ENCODE assay signal across 8 cellular contexts in the genomic region with DNA sequence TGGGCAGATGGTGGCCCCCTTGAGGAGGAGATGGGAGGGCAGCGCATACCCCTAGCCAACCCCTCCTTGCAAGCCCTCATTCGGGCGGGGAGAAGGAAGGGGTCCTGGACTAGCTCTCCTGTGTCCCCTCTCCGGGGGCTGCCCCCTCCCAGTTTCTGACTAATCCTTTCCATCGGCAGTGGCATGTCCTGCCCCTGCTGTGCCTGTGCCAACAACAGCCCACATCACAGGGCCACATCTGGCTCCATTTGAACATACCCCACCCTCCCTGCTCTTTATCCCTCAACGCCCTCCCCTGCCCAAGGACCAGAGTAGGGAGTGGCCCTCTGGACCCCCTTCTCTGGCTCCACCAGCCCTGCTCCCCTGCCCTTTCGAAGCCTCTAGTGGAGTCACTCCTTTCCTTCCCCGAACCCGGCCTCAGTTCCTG. TPM values are rescaled to one million over a fixed set of nuclear protein-coding genes. Genes with fewer than 3 reads are reported as not detected.
DNase-seq lines count a peak whose midpoint lies in the region; ATAC-seq, FAIRE-seq and TF ChIP-seq lines count a peak whose summit lies in the region.

No MANE protein-coding gene starts in this region.

- H3K9me1 ChIP-seq in keratinocyte (ENCODE audit: control insufficient read depth, extremely low read depth, insufficient read depth, low read length) = peaks cover 2% of the 10 kb centered on the region

- no peak for TF ChIP-seq CTCF in keratinocyte (optimal IDR thresholded peaks at IDR 0.05 in 1 of 3, IDR thresholded peaks at IDR 0.05 in 1 of 3, conservative IDR thresholded peaks at IDR 0.05 in 1 of 3; ENCODE audit: extremely low read depth in 1 of 3, insufficient read depth in 2 of 3, low read length in 3 of 3)
- no peak for TF ChIP-seq CTCF in testis (IDR thresholded peaks at IDR 0.05)

- H3K79me2 ChIP-seq in keratinocyte (ENCODE audit: control insufficient read depth, insufficient read depth, low read length) = peaks cover 2% of the 10 kb centered on the region

- no peaks in the 10 kb centered on the region for H3K36me3 ChIP-seq in adipocyte (ENCODE audit: control insufficient read depth, insufficient read depth, low read length, severe bottlenecking)
- H3K36me3 ChIP-seq in keratinocyte (ENCODE audit: control insufficient read depth in 2 of 2, extremely low read depth in 1 of 2, insufficient read depth in 2 of 2, low read length in 2 of 2) = no peaks in the 10 kb centered on the region
- no peaks in the 10 kb centered on the region for H3K36me3 ChIP-seq in testis (ENCODE audit: low read depth, missing control alignments)

- ATAC-seq in GM21786 (IDR thresholded peaks at IDR 0.05; ENCODE audit: unreplicated experiment) = no peak

- H3K4me2 ChIP-seq in keratinocyte (ENCODE audit: control insufficient read depth, extremely low read depth, insufficient read depth, low read depth, low read length) = peak overlapping the region; percentile 81

- WGBS in testis, 2 donors = 57 to 76% methylated on average over 7 to 9 of the region's 9 CpGs

- intact Hi-C loops in testis (cut with DNase I; ENCODE audit: low total_unique reads) = no loop called here

- H3K27ac ChIP-seq in keratinocyte (ENCODE audit: control insufficient read depth, insufficient read depth, low read length) (peak overlapping the region; percentile 93), testis (peak overlapping the region; percentile 59 to 97)

- no peak overlapping the region for H2AFZ ChIP-seq in keratinocyte (ENCODE audit: control insufficient read depth, low read length)

- H3K9me3 ChIP-seq in adipocyte (ENCODE audit: control insufficient read depth, low read length) (no peaks in the 10 kb centered on the region), keratinocyte (ENCODE audit: control insufficient read depth, low read depth, low read length) (no peaks in the 10 kb centered on the region), testis (no peaks in the 10 kb centered on the region)

- H3K27me3 ChIP-seq in adipocyte (replicated peaks; ENCODE audit: control insufficient read depth, insufficient read depth, low read length) (no peaks in the 10 kb centered on the region), keratinocyte (ENCODE audit: control insufficient read depth, extremely low read depth, insufficient read depth, low read length) (no peaks in the 10 kb centered on the region), testis (no peaks in the 10 kb centered on the region)

- TF ChIP-seq POLR2A in testis (IDR thresholded peaks at IDR 0.05) = no peak

- FAIRE-seq in keratinocyte (lab: Jason Lieb, UNC) = peak; percentile 17

- peak overlapping the region; percentile 80 for H3K9ac ChIP-seq in adipocyte (ENCODE audit: low read length)
- peak overlapping the region; percentile 81 for H3K9ac ChIP-seq in keratinocyte (ENCODE audit: control insufficient read depth, extremely low read depth, insufficient read depth, low read length)

- peaks cover 69% of the 10 kb centered on the region for H3K4me1 ChIP-seq in adipocyte (ENCODE audit: control insufficient read depth, insufficient read depth, low read length)
- peaks cover 70% of the 10 kb centered on the region for H3K4me1 ChIP-seq in keratinocyte (ENCODE audit: control insufficient read depth, extremely low read depth, insufficient read depth, low read length)
- peaks cover 56% of the 10 kb centered on the region for H3K4me1 ChIP-seq in testis

- no peaks in the 10 kb centered on the region for H4K20me1 ChIP-seq in keratinocyte (ENCODE audit: control insufficient read depth, extremely low read depth, insufficient read depth, low read length)

- dilution Hi-C loops in keratinocyte (cut with MboI; ENCODE audit: extremely low pct_ligation_motif_present, low sequenced_read_pairs) = no loop called here

- DNase-seq in DMS153 (lab: John Stamatoyannopoulos, UW) = peak; percentile 21
- DNase-seq in DMS153 treated with DMSO at 0.1 percent for 48 hours (lab: John Stamatoyannopoulos, UW; ENCODE audit: unreplicated experiment) = no peak
- DNase-seq in adipocyte (ENCODE audit: low read depth) = peak; percentile 79
- DNase-seq in keratinocyte (ENCODE audit: low read depth, low spot score) = no peak
- DNase-seq in testis = no peak
- DNase-seq in UCSD-AML1 (lab: John Stamatoyannopoulos, UW; ENCODE audit: unreplicated experiment) = no peak
- no peak for DNase-seq in NCI-H1694 (lab: John Stamatoyannopoulos, UW)

- H3K4me3 ChIP-seq in adipocyte (ENCODE audit: low read length) (peak overlapping the region; percentile 59), keratinocyte (ENCODE audit: control insufficient read depth in 2 of 3, extremely low read depth in 1 of 3, insufficient read depth in 2 of 3, low read depth in 1 of 3, low read length in 3 of 3) (peak overlapping the region; percentile 2 to 41 (median 20)), testis (no peak overlapping the region)

RNA-seq across cellular contexts. Expression of a gene that starts 11.0 kb away (rescaled TPM):
- polyA plus RNA-seq in keratinocyte (368 to 551 TPM (median 444 TPM) in 3 replicates), testis (ENCODE audit: insufficient read depth, low read depth, low replicate concordance) (189 TPM)
- 222 TPM for polyA plus RNA-seq in keratinocyte (2011; ENCODE audit: low read depth)
- polyA plus RNA-seq in keratinocyte (2011; cell fraction: cytosol; rRNA removed) = 159 and 403 TPM in 2 replicates
- polyA plus RNA-seq in keratinocyte (2011; cell fraction: nucleus; rRNA removed) = 626 and 729 TPM in 2 replicates
- polyA plus RNA-seq in keratinocyte (2012; ENCODE audit: low replicate concordance) = 224 and 699 TPM in 2 replicates
- polyA minus RNA-seq in keratinocyte = 328 to 615 TPM (median 504 TPM) in 3 replicates
- polyA minus RNA-seq in keratinocyte (2011; cell fraction: cytosol; rRNA and poly(A)+ RNA removed) = 757 TPM
- 433 and 457 TPM in 2 replicates for polyA minus RNA-seq in keratinocyte (2011; cell fraction: nucleus; rRNA and poly(A)+ RNA removed)
- total RNA-seq in testis = 100 to 1,000 TPM; 162 to 219 TPM

RNA-seq across cellular contexts. Expression of a gene that starts 21.3 kb away (rescaled TPM):
- 1.1 to 2.0 TPM (median 1.5 TPM) in 3 replicates for polyA plus RNA-seq in keratinocyte
- 0.75 TPM for polyA plus RNA-seq in keratinocyte (2011; ENCODE audit: low read depth)
- polyA plus RNA-seq in keratinocyte (2011; cell fraction: cytosol; rRNA removed) = 0.83 and 1.5 TPM in 2 replicates
- 2.9 and 4.1 TPM in 2 replicates for polyA plus RNA-seq in keratinocyte (2011; cell fraction: nucleus; rRNA removed)
- polyA plus RNA-seq in keratinocyte (2012; ENCODE audit: low replicate concordance) = 1.1 and 2.1 TPM in 2 replicates
- 1.1 to 4.3 TPM (median 1.7 TPM) in 3 replicates for polyA minus RNA-seq in keratinocyte
- polyA minus RNA-seq in keratinocyte (2011; cell fraction: cytosol; rRNA and poly(A)+ RNA removed) = 0.96 TPM
- 2.6 and 3.1 TPM in 2 replicates for polyA minus RNA-seq in keratinocyte (2011; cell fraction: nucleus; rRNA and poly(A)+ RNA removed)
- 1 to 10 TPM; 2.4 to 3.0 TPM for total RNA-seq in testis
- 0.87 TPM for polyA plus RNA-seq in testis (ENCODE audit: insufficient read depth, low read depth, low replicate concordance)

RNA-seq across cellular contexts. Expression of a gene that starts 42.6 kb away (rescaled TPM):
- polyA plus RNA-seq in keratinocyte (93.4 to 159 TPM (median 106 TPM) in 3 replicates), testis (ENCODE audit: insufficient read depth, low read depth, low replicate concordance) (2.1 TPM)
- polyA plus RNA-seq in keratinocyte (2011; ENCODE audit: low read depth) = 155 TPM
- 168 and 189 TPM in 2 replicates for polyA plus RNA-seq in keratinocyte (2011; cell fraction: cytosol; rRNA removed)
- 94.5 and 106 TPM in 2 replicates for polyA plus RNA-seq in keratinocyte (2011; cell fraction: nucleus; rRNA removed)
- polyA plus RNA-seq in keratinocyte (2012; ENCODE audit: low replicate concordance) = 85.5 and 278 TPM in 2 replicates
- 118 to 203 TPM (median 128 TPM) in 3 replicates for polyA minus RNA-seq in keratinocyte
- 96.3 TPM for polyA minus RNA-seq in keratinocyte (2011; cell fraction: cytosol; rRNA and poly(A)+ RNA removed)
- 26.8 and 30.1 TPM in 2 replicates for polyA minus RNA-seq in keratinocyte (2011; cell fraction: nucleus; rRNA and poly(A)+ RNA removed)
- 1 to 10 TPM; 1.2 to 2.0 TPM for total RNA-seq in testis

RNA-seq across cellular contexts. Expression of a gene that starts 49.0 kb away (rescaled TPM):
- polyA plus RNA-seq in keratinocyte (67.5 to 98.0 TPM (median 96.0 TPM) in 3 replicates), testis (ENCODE audit: insufficient read depth, low read depth, low replicate concordance) (55.5 TPM)
- 205 TPM for polyA plus RNA-seq in keratinocyte (2011; ENCODE audit: low read depth)
- polyA plus RNA-seq in keratinocyte (2011; cell fraction: cytosol; rRNA removed) = 88.2 and 157 TPM in 2 replicates
- polyA plus RNA-seq in keratinocyte (2011; cell fraction: nucleus; rRNA removed) = 34.3 and 43.3 TPM in 2 replicates
- 96.1 and 119 TPM in 2 replicates for polyA plus RNA-seq in keratinocyte (2012; ENCODE audit: low replicate concordance)
- polyA minus RNA-seq in keratinocyte = 37.0 to 68.3 TPM (median 56.5 TPM) in 3 replicates
- polyA minus RNA-seq in keratinocyte (2011; cell fraction: cytosol; rRNA and poly(A)+ RNA removed) = 30.1 TPM
- 11.8 and 14.7 TPM in 2 replicates for polyA minus RNA-seq in keratinocyte (2011; cell fraction: nucleus; rRNA and poly(A)+ RNA removed)
- total RNA-seq in testis = 10 to 100 TPM; 47.6 to 50.4 TPM

RNA-seq across cellular contexts. Expression of a gene that starts 49.9 kb away (rescaled TPM):
- polyA plus RNA-seq in keratinocyte (5.7 to 11.0 TPM (median 7.9 TPM) in 3 replicates), testis (ENCODE audit: insufficient read depth, low read depth, low replicate concordance) (7.7 TPM)
- 2.6 TPM for polyA plus RNA-seq in keratinocyte (2011; ENCODE audit: low read depth)
- 6.8 and 8.9 TPM in 2 replicates for polyA plus RNA-seq in keratinocyte (2011; cell fraction: cytosol; rRNA removed)
- polyA plus RNA-seq in keratinocyte (2011; cell fraction: nucleus; rRNA removed) = 8.0 and 11.0 TPM in 2 replicates
- 9.5 and 9.9 TPM in 2 replicates for polyA plus RNA-seq in keratinocyte (2012; ENCODE audit: low replicate concordance)
- polyA minus RNA-seq in keratinocyte = 12.9 to 22.9 TPM (median 13.7 TPM) in 3 replicates
- 6.1 TPM for polyA minus RNA-seq in keratinocyte (2011; cell fraction: cytosol; rRNA and poly(A)+ RNA removed)
- polyA minus RNA-seq in keratinocyte (2011; cell fraction: nucleus; rRNA and poly(A)+ RNA removed) = 5.4 and 10.0 TPM in 2 replicates
- total RNA-seq in testis = 1 to 10 TPM; 4.8 to 8.0 TPM

Comparison
In these comparisons a context has a peak if more than half of its experiments do, and no peak if none do; other contexts are left out.
1. DNase-seq: peak in DMS153 (single experiment) and adipocyte (single experiment); none in DMS153 treated with DMSO at 0.1 percent for 48 hours (single experiment), keratinocyte (single experiment), testis (single experiment), UCSD-AML1 (single experiment) and NCI-H1694 (single experiment).
2. H3K4me3 ChIP-seq: peak in adipocyte (single experiment) and keratinocyte (3 of 3); none in testis (0 of 2).
3. RNA of a gene that starts 42.6 kb away (polyA plus RNA-seq): 85.5 to 278 TPM in keratinocyte; 2.1 TPM in testis (single experiment); every median in the first group is over 10 times any median in the second.